ENCODE assay signal across 1 cellular context in the genomic region with DNA sequence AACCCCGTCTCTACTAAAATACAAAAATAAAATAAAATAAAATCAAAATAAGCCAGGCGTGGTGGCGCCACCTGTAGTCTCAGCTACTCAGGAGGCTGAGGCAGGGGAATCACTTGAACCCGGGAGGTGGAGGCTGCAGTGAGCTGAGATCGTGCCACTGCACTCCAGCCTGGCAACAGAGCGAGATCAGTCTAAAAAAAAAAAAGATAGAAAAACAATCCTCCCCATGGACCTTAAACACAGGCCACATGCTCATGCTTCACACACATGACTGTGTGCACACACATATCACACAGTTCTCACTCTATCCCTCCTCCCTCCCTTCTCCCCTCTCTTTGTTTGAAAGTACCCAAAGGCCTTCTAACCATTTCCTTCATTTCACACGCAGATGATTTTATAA.
TF ChIP-seq lines count a peak whose summit lies in the region.

No MANE protein-coding gene starts in this region.

TF ChIP-seq in K562, 482 proteins besides CTCF, POLR2A, EP300 and RAD21:
- TF ChIP-seq DMBX1 (CRISPR knock-in tag; IDR thresholded peaks at IDR 0.05; ENCODE audit: borderline replicate concordance) (peak; percentile 27; the same call in 1 of the 2 replicates), SMARCE1 (IDR thresholded peaks at IDR 0.05) (peak; percentile 42; the same call in 1 of the 2 replicates), HLTF (IDR thresholded peaks at IDR 0.05) (peak; percentile 27; the same call in 1 of the 2 replicates), NFRKB (IDR thresholded peaks at IDR 0.05; ENCODE audit: low read depth) (peak; percentile 55; the same call in 1 of the 2 replicates), BCOR (IDR thresholded peaks at IDR 0.05) (peak; percentile 49; the same call in 1 of the 2 replicates), NBN (IDR thresholded peaks at IDR 0.05; ENCODE audit: low read depth) (0 out of 2 replicates have a peak, but pooled peaks have one; percentile 30), SMARCA5 (IDR thresholded peaks at IDR 0.05) (0 out of 2 replicates have a peak, but pooled peaks have one; percentile 21), KAT7 (CRISPR knock-in tag; IDR thresholded peaks at IDR 0.05; ENCODE audit: borderline replicate concordance) (0 out of 2 replicates have a peak, but pooled peaks have one; percentile 35), PHF8 (IDR thresholded peaks at IDR 0.05; ENCODE audit: borderline replicate concordance, low read length) (0 out of 2 replicates have a peak, but pooled peaks have one; percentile 4), SMARCA4 (IDR thresholded peaks at IDR 0.05) (peak; percentile 35; the same call in 1 of the 2 replicates), ELF4 (CRISPR knock-in tag; IDR thresholded peaks at IDR 0.05) (0 out of 2 replicates have a peak, but pooled peaks have one; percentile 9)
- TF ChIP-seq, protein P1, sequence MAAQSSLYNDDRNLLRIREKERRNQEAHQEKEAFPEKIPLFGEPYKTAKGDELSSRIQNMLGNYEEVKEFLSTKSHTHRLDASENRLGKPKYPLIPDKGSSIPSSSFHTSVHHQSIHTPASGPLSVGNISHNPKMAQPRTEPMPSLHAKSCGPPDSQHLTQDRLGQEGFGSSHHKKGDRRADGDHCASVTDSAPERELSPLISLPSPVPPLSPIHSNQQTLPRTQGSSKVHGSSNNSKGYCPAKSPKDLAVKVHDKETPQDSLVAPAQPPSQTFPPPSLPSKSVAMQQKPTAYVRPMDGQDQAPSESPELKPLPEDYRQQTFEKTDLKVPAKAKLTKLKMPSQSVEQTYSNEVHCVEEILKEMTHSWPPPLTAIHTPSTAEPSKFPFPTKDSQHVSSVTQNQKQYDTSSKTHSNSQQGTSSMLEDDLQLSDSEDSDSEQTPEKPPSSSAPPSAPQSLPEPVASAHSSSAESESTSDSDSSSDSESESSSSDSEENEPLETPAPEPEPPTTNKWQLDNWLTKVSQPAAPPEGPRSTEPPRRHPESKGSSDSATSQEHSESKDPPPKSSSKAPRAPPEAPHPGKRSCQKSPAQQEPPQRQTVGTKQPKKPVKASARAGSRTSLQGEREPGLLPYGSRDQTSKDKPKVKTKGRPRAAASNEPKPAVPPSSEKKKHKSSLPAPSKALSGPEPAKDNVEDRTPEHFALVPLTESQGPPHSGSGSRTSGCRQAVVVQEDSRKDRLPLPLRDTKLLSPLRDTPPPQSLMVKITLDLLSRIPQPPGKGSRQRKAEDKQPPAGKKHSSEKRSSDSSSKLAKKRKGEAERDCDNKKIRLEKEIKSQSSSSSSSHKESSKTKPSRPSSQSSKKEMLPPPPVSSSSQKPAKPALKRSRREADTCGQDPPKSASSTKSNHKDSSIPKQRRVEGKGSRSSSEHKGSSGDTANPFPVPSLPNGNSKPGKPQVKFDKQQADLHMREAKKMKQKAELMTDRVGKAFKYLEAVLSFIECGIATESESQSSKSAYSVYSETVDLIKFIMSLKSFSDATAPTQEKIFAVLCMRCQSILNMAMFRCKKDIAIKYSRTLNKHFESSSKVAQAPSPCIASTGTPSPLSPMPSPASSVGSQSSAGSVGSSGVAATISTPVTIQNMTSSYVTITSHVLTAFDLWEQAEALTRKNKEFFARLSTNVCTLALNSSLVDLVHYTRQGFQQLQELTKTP (IDR thresholded peaks at IDR 0.05; ENCODE audit: low read depth in 1 of 2, partially characterized antibody in 2 of 2), result peak in 1 of 2 experiments; percentile 3
- TF ChIP-seq, protein P2, sequence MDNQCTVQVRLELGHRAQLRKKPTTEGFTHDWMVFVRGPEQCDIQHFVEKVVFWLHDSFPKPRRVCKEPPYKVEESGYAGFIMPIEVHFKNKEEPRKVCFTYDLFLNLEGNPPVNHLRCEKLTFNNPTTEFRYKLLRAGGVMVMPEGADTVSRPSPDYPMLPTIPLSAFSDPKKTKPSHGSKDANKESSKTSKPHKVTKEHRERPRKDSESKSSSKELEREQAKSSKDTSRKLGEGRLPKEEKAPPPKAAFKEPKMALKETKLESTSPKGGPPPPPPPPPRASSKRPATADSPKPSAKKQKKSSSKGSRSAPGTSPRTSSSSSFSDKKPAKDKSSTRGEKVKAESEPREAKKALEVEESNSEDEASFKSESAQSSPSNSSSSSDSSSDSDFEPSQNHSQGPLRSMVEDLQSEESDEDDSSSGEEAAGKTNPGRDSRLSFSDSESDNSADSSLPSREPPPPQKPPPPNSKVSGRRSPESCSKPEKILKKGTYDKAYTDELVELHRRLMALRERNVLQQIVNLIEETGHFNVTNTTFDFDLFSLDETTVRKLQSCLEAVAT (IDR thresholded peaks at IDR 0.05), result peak; percentile 76 to 91
- TF ChIP-seq, protein P3, sequence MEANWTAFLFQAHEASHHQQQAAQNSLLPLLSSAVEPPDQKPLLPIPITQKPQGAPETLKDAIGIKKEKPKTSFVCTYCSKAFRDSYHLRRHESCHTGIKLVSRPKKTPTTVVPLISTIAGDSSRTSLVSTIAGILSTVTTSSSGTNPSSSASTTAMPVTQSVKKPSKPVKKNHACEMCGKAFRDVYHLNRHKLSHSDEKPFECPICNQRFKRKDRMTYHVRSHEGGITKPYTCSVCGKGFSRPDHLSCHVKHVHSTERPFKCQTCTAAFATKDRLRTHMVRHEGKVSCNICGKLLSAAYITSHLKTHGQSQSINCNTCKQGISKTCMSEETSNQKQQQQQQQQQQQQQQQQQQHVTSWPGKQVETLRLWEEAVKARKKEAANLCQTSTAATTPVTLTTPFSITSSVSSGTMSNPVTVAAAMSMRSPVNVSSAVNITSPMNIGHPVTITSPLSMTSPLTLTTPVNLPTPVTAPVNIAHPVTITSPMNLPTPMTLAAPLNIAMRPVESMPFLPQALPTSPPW (CRISPR knock-in tag; IDR thresholded peaks at IDR 0.05), result 0 out of 2 replicates have a peak, but pooled peaks have one; percentile 21
- TF ChIP-seq, protein P4, sequence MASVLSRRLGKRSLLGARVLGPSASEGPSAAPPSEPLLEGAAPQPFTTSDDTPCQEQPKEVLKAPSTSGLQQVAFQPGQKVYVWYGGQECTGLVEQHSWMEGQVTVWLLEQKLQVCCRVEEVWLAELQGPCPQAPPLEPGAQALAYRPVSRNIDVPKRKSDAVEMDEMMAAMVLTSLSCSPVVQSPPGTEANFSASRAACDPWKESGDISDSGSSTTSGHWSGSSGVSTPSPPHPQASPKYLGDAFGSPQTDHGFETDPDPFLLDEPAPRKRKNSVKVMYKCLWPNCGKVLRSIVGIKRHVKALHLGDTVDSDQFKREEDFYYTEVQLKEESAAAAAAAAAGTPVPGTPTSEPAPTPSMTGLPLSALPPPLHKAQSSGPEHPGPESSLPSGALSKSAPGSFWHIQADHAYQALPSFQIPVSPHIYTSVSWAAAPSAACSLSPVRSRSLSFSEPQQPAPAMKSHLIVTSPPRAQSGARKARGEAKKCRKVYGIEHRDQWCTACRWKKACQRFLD (CRISPR knock-in tag; IDR thresholded peaks at IDR 0.05), result 0 out of 2 replicates have a peak, but pooled peaks have one; percentile 18
- TF ChIP-seq, protein P5, sequence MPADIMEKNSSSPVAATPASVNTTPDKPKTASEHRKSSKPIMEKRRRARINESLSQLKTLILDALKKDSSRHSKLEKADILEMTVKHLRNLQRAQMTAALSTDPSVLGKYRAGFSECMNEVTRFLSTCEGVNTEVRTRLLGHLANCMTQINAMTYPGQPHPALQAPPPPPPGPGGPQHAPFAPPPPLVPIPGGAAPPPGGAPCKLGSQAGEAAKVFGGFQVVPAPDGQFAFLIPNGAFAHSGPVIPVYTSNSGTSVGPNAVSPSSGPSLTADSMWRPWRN (IDR thresholded peaks at IDR 0.05; ENCODE audit: low read depth), result 0 out of 2 replicates have a peak, but pooled peaks have one; percentile 9
